33 cellular contexts compared by ENCODE assay signal in genomic region chr19:3695986-3696659, GRCh38. TPM values are rescaled to one million over a fixed set of nuclear protein-coding genes. Genes with fewer than 3 reads are reported as not detected.
DNase-seq lines count a peak whose midpoint lies in the region; ATAC-seq and TF ChIP-seq lines count a peak whose summit lies in the region.
"Had no signal": no experiment of that assay in that cellular context is flagged by ENCODE, and none has a peak within 500 bp of the region (broad histone marks: within the 10 kb centered on the region; RNA-seq: fewer than 3 reads in every experiment).

No MANE protein-coding gene starts in this region.

- peaks cover 38% of the 10 kb centered on the region for H3K4me1 Mint-ChIP-seq in CD4-positive, alpha-beta T cell (ENCODE audit: low read depth)
- H3K4me1 Mint-ChIP-seq in memory B cell, result peaks cover 35% of the 10 kb centered on the region
- H3K4me1 Mint-ChIP-seq in stimulated activated effector memory CD8-positive, alpha-beta T cell treated with anti-CD3 and anti-CD28 coated beads, Interleukin-12 subunit alpha, Interleukin-12 subunit beta, amount 100 ng/mL, for 72 hours, result peaks cover 70% of the 10 kb centered on the region
- H3K4me1 Mint-ChIP-seq: endodermal cell had no signal

- peak overlapping the region; percentile 69 for H3K4me3 Mint-ChIP-seq in CD4-positive, alpha-beta T cell
- H3K4me3 Mint-ChIP-seq in memory B cell, result peak overlapping the region; percentile 64
- peak overlapping the region; percentile 94 for H3K4me3 Mint-ChIP-seq in stimulated activated effector memory CD8-positive, alpha-beta T cell treated with anti-CD3 and anti-CD28 coated beads, Interleukin-12 subunit alpha, Interleukin-12 subunit beta, amount 100 ng/mL, for 72 hours
- H3K4me3 Mint-ChIP-seq: activated CD4-positive, alpha-beta T cell treated with anti-CD3 and anti-CD28 coated beads for 36 hours; activated naive CD8-positive, alpha-beta T cell treated with anti-CD3 and anti-CD28 coated beads for 36 hours; endodermal cell; H9 had no signal

- POLR2A ChIA-PET in CD4-positive, alpha-beta T cell (lab: Charles Lee), result interaction anchor here (5.3 kb wide), 1 partner anchor 8 kb away, joined by 49 read pairs; no protein-coding TSS in a partner anchor

- H3K9ac ChIP-seq in OCI-LY3 (ENCODE audit: low read length) (no peak overlapping the region; the same call in 1 of the 2 replicates), GM23248 (no peak overlapping the region)

- intact Hi-C loops in CD4-positive, alpha-beta T cell (cut with DNase I, micrococcal nuclease), result loop anchor here in 1 of 2 experiments (10.0 kb wide), 1 partner anchor 509 kb away; no protein-coding TSS in a partner anchor

- H3K4me1 ChIP-seq in OCI-LY3 (ENCODE audit: low read length) (peaks cover 34% of the 10 kb centered on the region), GM23248 (ENCODE audit: insufficient read depth) (0 out of 2 replicates have a peak, but pooled peaks cover 3% of the 10 kb centered on the region)

- H2AFZ ChIP-seq in OCI-LY3 (ENCODE audit: low read depth, low read length) (no peak overlapping the region), GM23248 (no peak overlapping the region)
- H2AFZ ChIP-seq: PC-9 had no signal

- H3F3A ChIP-seq in GM23248 (ENCODE audit: insufficient read depth), result no peaks in the 10 kb centered on the region

- 80 to 84% methylated on average over 20 to 23 of the region's 23 CpGs for WGBS in GM23248 (ENCODE audit: low coverage in 1 of 2, low lambda C conversion rate in 2 of 2, missing lambda C conversion rate in 2 of 2), 2 experiments

- H3K4me3 ChIP-seq in OCI-LY3 (ENCODE audit: low read length) (peak overlapping the region; percentile 19; the same call in 1 of the 2 replicates), GM23248 (no peak overlapping the region)
- H3K4me3 ChIP-seq: cardiac muscle cell, heart left ventricle, left ventricle myocardium inferior, PC-9, vagina had no signal

- DNase-seq in CD4-positive, alpha-beta T cell, result no peak
- DNase-seq in memory B cell (ENCODE audit: low spot score in 2 of 2) (no peak), GM23248 (no peak)
- no peak for DNase-seq in stimulated activated effector memory CD8-positive, alpha-beta T cell treated with anti-CD3 and anti-CD28 coated beads, Interleukin-12 subunit alpha, Interleukin-12 subunit beta, amount 100 ng/mL, for 72 hours (ENCODE audit: low spot score in 2 of 2)
- DNase-seq: activated CD4-positive, alpha-beta T cell treated with anti-CD3 and anti-CD28 coated beads for 36 hours; activated effector memory CD4-positive, alpha-beta T cell treated with Interleukin-2 at 50 U/mL for 16 hours; activated naive CD8-positive, alpha-beta T cell treated with anti-CD3 and anti-CD28 coated beads for 36 hours; cortex of kidney; DMS153; endodermal cell; foreskin fibroblast; H9; heart left ventricle; Kasumi-1; left ventricle myocardium inferior; naive B cell; NCI-H1417; NCI-H2029; NCI-H526 treated with DMSO at 0.1 percent for 48 hours; NK-92 treated with Interleukin-12 subunit alpha and Interleukin-12 subunit beta, amount 100 ng/mL, for 24 hours; occipital lobe; PC-9; Right ventricle myocardium superior; stimulated activated naive CD4-positive, alpha-beta T cell treated with Interleukin-2 at 50 U/mL for 16 hours had no signal

- CTCF ChIA-PET in CD4-positive, alpha-beta T cell (lab: Charles Lee), result no interaction called here

- no peaks in the 10 kb centered on the region for H3K9me3 ChIP-seq in CD4-positive, alpha-beta T cell (ENCODE audit: control insufficient read depth, low read length)
- H3K9me3 ChIP-seq in OCI-LY3 (ENCODE audit: insufficient read depth, low read length), result no peaks in the 10 kb centered on the region
- no peaks in the 10 kb centered on the region for H3K9me3 ChIP-seq in GM23248 (ENCODE audit: low read depth)
- H3K9me3 ChIP-seq: heart left ventricle, vagina had no signal

- in situ Hi-C loops in GM23248 (cut with MboI), result no loop called here

- peaks cover 90% of the 10 kb centered on the region for H3K79me2 ChIP-seq in OCI-LY3 (ENCODE audit: low read length)
- peaks cover 87% of the 10 kb centered on the region for H3K79me2 ChIP-seq in GM23248 (ENCODE audit: insufficient read depth)

- no peak for TF ChIP-seq CTCF in CD4-positive, alpha-beta T cell (IDR thresholded peaks at IDR 0.05)
- TF ChIP-seq CTCF in OCI-LY3 (IDR thresholded peaks at IDR 0.05; ENCODE audit: low read depth, low read length), result no peak

- H3K9me2 ChIP-seq in GM23248 (ENCODE audit: insufficient read depth), result no peaks in the 10 kb centered on the region

- peaks cover 12% of the 10 kb centered on the region for H3K36me3 ChIP-seq in OCI-LY3 (replicated peaks; ENCODE audit: low read depth, low read length)
- H3K36me3 ChIP-seq in GM23248 (ENCODE audit: low read depth), result no peaks in the 10 kb centered on the region
- H3K36me3 ChIP-seq: cardiac muscle cell had no signal

- no peak overlapping the region for H3K27ac Mint-ChIP-seq in CD4-positive, alpha-beta T cell
- no peak overlapping the region for H3K27ac Mint-ChIP-seq in memory B cell
- H3K27ac Mint-ChIP-seq in stimulated activated effector memory CD8-positive, alpha-beta T cell treated with anti-CD3 and anti-CD28 coated beads, Interleukin-12 subunit alpha, Interleukin-12 subunit beta, amount 100 ng/mL, for 72 hours, result peak overlapping the region; percentile 52
- H3K27ac Mint-ChIP-seq: activated CD4-positive, alpha-beta T cell treated with anti-CD3 and anti-CD28 coated beads for 36 hours; activated naive CD8-positive, alpha-beta T cell treated with anti-CD3 and anti-CD28 coated beads for 36 hours; endodermal cell had no signal

- peaks cover 58% of the 10 kb centered on the region for H4K20me1 ChIP-seq in OCI-LY3 (ENCODE audit: insufficient read depth, low read length)
- peaks cover 5% of the 10 kb centered on the region; the same call in 1 of the 2 replicates for H4K20me1 ChIP-seq in GM23248 (ENCODE audit: insufficient read depth)

- H3K27ac ChIP-seq in CD4-positive, alpha-beta T cell (ENCODE audit: low read depth, low read length), result no peak overlapping the region
- H3K27ac ChIP-seq in OCI-LY3 (ENCODE audit: low read length) (peak overlapping the region; percentile 35; the same call in 1 of the 2 replicates), GM23248 (no peak overlapping the region)
- H3K27ac ChIP-seq: cardiac muscle cell, left ventricle myocardium inferior, PC-9, vagina had no signal

- no peaks in the 10 kb centered on the region for H3K36me3 Mint-ChIP-seq in CD4-positive, alpha-beta T cell (ENCODE audit: low read depth)
- peaks cover 4% of the 10 kb centered on the region for H3K36me3 Mint-ChIP-seq in memory B cell
- H3K36me3 Mint-ChIP-seq in stimulated activated effector memory CD8-positive, alpha-beta T cell treated with anti-CD3 and anti-CD28 coated beads, Interleukin-12 subunit alpha, Interleukin-12 subunit beta, amount 100 ng/mL, for 72 hours, result peaks cover 52% of the 10 kb centered on the region
- H3K36me3 Mint-ChIP-seq: naive B cell had no signal

- no peaks in the 10 kb centered on the region for H3K9me3 Mint-ChIP-seq in CD4-positive, alpha-beta T cell
- H3K9me3 Mint-ChIP-seq in memory B cell, result no peaks in the 10 kb centered on the region
- no peaks in the 10 kb centered on the region for H3K9me3 Mint-ChIP-seq in stimulated activated effector memory CD8-positive, alpha-beta T cell treated with anti-CD3 and anti-CD28 coated beads, Interleukin-12 subunit alpha, Interleukin-12 subunit beta, amount 100 ng/mL, for 72 hours
- H3K9me3 Mint-ChIP-seq: H9, naive B cell had no signal

- peak overlapping the region; percentile 40 for H3K4me2 ChIP-seq in OCI-LY3 (ENCODE audit: low read length)
- no peak overlapping the region for H3K4me2 ChIP-seq in GM23248 (ENCODE audit: unreplicated experiment)
- H3K4me2 ChIP-seq: PC-9 had no signal

- H3K27me3 Mint-ChIP-seq in CD4-positive, alpha-beta T cell, result no peaks in the 10 kb centered on the region
- no peaks in the 10 kb centered on the region for H3K27me3 Mint-ChIP-seq in memory B cell
- H3K27me3 Mint-ChIP-seq: activated CD4-positive, alpha-beta T cell treated with anti-CD3 and anti-CD28 coated beads for 36 hours; activated naive CD8-positive, alpha-beta T cell treated with anti-CD3 and anti-CD28 coated beads for 36 hours; naive B cell had no signal

- no peaks in the 10 kb centered on the region for H3K27me3 ChIP-seq in CD4-positive, alpha-beta T cell (ENCODE audit: control insufficient read depth, insufficient read depth, low read length)
- no peaks in the 10 kb centered on the region for H3K27me3 ChIP-seq in OCI-LY3 (ENCODE audit: low read depth, low read length)
- no peaks in the 10 kb centered on the region for H3K27me3 ChIP-seq in GM23248 (replicated peaks; ENCODE audit: insufficient read depth)
- H3K27me3 ChIP-seq: cardiac muscle cell, heart left ventricle, vagina had no signal

- no peak for ATAC-seq in CD4-positive, alpha-beta T cell (ENCODE audit: poor library complexity)
- no peak for ATAC-seq in memory B cell (ENCODE audit: low read depth)
- no peak for ATAC-seq in stimulated activated effector memory CD8-positive, alpha-beta T cell treated with anti-CD3 and anti-CD28 coated beads, Interleukin-12 subunit alpha, Interleukin-12 subunit beta, amount 100 ng/mL, for 72 hours
- ATAC-seq in GM21423 (IDR thresholded peaks at IDR 0.05; ENCODE audit: unreplicated experiment), result no peak
- no peak for ATAC-seq in GM21515 (IDR thresholded peaks at IDR 0.05; ENCODE audit: unreplicated experiment)
- ATAC-seq: activated CD4-positive, alpha-beta T cell treated with anti-CD3 and anti-CD28 coated beads for 36 hours; esophagus mucosa; heart left ventricle; SK-N-SH treated with all-trans-retinoic acid at 6 μM for 48 hours had no signal

RNA-seq across cellular contexts. Expression of gene PIP5K1C, which starts 4.1 kb away (rescaled TPM):
- total RNA-seq in CD4-positive, alpha-beta T cell, result 10 to 100 TPM; 14.7 to 15.5 TPM
- 34.0 and 43.1 TPM in 2 replicates for total RNA-seq in GM23248 (2014; rRNA removed; shearing (Covaris generic))
- 31.2 and 33.5 TPM in 2 replicates for polyA plus RNA-seq in GM23248 (2016; fragmentation: Nextera tagmentation; extraction: Ambion mirVana)

RNA-seq across cellular contexts. Expression of gene TJP3, which starts 12.1 kb away (rescaled TPM):
- 1 to 10 TPM; 8.2 to 9.0 TPM for total RNA-seq in CD4-positive, alpha-beta T cell
- total RNA-seq in GM23248 (2014; rRNA removed; shearing (Covaris generic)), result not detected in 2 replicates
- polyA plus RNA-seq in GM23248 (2016; fragmentation: Nextera tagmentation; extraction: Ambion mirVana), result not detected in 2 replicates
- total RNA-seq: left ventricle myocardium inferior, occipital lobe, Right ventricle myocardium superior, skeletal muscle tissue had no signal
- polyA plus RNA-seq: BJ had no signal
